18 cellular contexts compared by ENCODE assay signal in the genomic region with DNA sequence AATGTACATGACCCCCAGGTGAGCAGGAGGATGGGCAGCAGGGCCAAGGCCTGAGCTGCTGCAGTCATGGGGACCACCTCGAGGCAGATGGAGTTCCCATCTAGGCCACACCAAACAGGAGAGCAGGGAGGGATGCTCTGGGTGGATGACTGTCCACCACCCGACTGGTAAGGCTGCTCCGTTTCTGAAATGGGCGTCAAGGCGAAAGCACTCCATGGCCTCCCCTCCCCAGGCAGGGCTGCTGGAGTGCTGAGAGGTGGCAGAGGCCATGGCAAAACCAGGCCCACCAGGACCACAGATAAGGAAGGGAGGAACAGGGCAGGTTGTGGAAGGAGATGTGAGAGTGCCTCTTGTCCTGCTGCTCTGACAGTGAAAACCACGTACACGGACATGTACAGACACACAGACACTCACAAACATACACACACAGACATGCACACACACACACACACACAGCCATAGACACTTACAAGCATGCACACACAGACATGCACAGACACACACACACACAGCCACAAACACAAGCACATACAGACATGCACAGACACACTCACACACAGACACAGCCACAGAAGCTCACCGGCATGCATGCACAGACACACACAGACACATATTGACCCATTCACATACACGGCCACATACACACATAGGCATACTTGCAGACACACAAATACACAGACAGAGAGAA.
DNase-seq lines count a peak whose midpoint lies in the region; ATAC-seq, FAIRE-seq and TF ChIP-seq lines count a peak whose summit lies in the region.
"Had no signal": no experiment of that assay in that cellular context is flagged by ENCODE, and none has a peak within 500 bp of the region (broad histone marks: within the 10 kb centered on the region; RNA-seq: fewer than 3 reads in every experiment).

No MANE protein-coding gene starts in this region.

- in situ Hi-C loops in K562 (cut with MboI), result no loop called here

- H4K20me1 ChIP-seq in Karpas-422 (ENCODE audit: insufficient read depth, low read depth, low read length) (no peaks in the 10 kb centered on the region), K562 (replicated peaks; ENCODE audit: control insufficient read depth, insufficient read depth, low read length) (no peaks in the 10 kb centered on the region)

- POLR2A ChIA-PET in K562 (lab: Yijun Ruan, JAX), result interaction anchor here (0.6 to 1.8 kb wide), 5 partner anchors 11 to 72 kb away, joined by 3 to 7 read pairs (median 3); no protein-coding TSS in a partner anchor

- CTCF ChIA-PET in K562 (lab: Yijun Ruan, JAX; ENCODE audit: low intra/inter-chr PET ratio), result no interaction called here

- TF ChIP-seq EP300 in K562 (IDR thresholded peaks at IDR 0.05; ENCODE audit: low read length), result no peak

- TF ChIP-seq CTCF in K562 (IDR thresholded peaks at IDR 0.05 in 2 of 3, conservative IDR thresholded peaks at IDR 0.05 in 1 of 3; ENCODE audit: insufficient read depth in 2 of 3, low read depth in 1 of 3, low read length in 3 of 3) (no peak), lower lobe of right lung (IDR thresholded peaks at IDR 0.05) (no peak), thyroid gland (IDR thresholded peaks at IDR 0.05) (no peak), colonic mucosa (IDR thresholded peaks at IDR 0.05) (no peak), foreskin keratinocyte (conservative IDR thresholded peaks at IDR 0.05) (no peak)

- TF ChIP-seq RAD21 in K562 (CRISPR knock-in tag; conservative IDR thresholded peaks at IDR 0.05 in 1 of 2, IDR thresholded peaks at IDR 0.05 in 1 of 2), result no peak

- H3K9me2 ChIP-seq in Karpas-422 (replicated peaks; ENCODE audit: insufficient read depth, low read length), result no peaks in the 10 kb centered on the region

- H3K27me3 ChIP-seq in Karpas-422 (ENCODE audit: low read length) (no peaks in the 10 kb centered on the region), K562 (ENCODE audit: control insufficient read depth in 2 of 2, insufficient read depth in 2 of 2, low read length in 2 of 2) (no peaks in the 10 kb centered on the region), lower lobe of right lung (ENCODE audit: low read depth) (no peaks in the 10 kb centered on the region), thyroid gland (no peaks in the 10 kb centered on the region), colonic mucosa (no peaks in the 10 kb centered on the region), foreskin keratinocyte (peaks cover 2% of the 10 kb centered on the region)

- H3K79me2 ChIP-seq in Karpas-422 (ENCODE audit: low read length) (no peaks in the 10 kb centered on the region), K562 (ENCODE audit: control insufficient read depth, insufficient read depth, low read length) (peaks cover 7% of the 10 kb centered on the region; the same call in 1 of the 3 replicates)

- intact Hi-C loops in K562 (cut with micrococcal nuclease) (loop anchor here (10.0 kb wide), 1 partner anchor 673 kb away; a partner anchor contains a TSS), lower lobe of right lung (cut with DNase I) (no loop called here), thyroid gland (cut with DNase I) (loop anchor here (10.0 kb wide), 1 partner anchor 103 kb away; a partner anchor contains a TSS), colonic mucosa (cut with DNase I) (no loop called here)

- H3K27ac ChIP-seq in Karpas-422 (ENCODE audit: low read length) (peak overlapping the region; percentile 53; the same call in 1 of the 2 replicates), K562 (ENCODE audit: extremely low read depth, low read depth, low read length) (no peak overlapping the region), lower lobe of right lung (peak overlapping the region; percentile 10), thyroid gland (peak overlapping the region; percentile 67 to 89 (median 88)), colonic mucosa (no peak overlapping the region), foreskin keratinocyte (no peak overlapping the region)
- H3K27ac ChIP-seq: SK-N-MC had no signal

- H3K9me1 ChIP-seq in K562 (ENCODE audit: control insufficient read depth, insufficient read depth, low read length), result no peaks in the 10 kb centered on the region

- H3K36me3 ChIP-seq in Karpas-422 (ENCODE audit: insufficient read depth, low read length) (no peaks in the 10 kb centered on the region), K562 (ENCODE audit: control insufficient read depth, insufficient read depth, low read length) (no peaks in the 10 kb centered on the region), lower lobe of right lung (no peaks in the 10 kb centered on the region), thyroid gland (no peaks in the 10 kb centered on the region), colonic mucosa (no peaks in the 10 kb centered on the region)

- no peak for DNase-seq in Karpas-422
- DNase-seq in K562 (ENCODE audit: extremely low read depth in 1 of 4, low spot score in 3 of 4), result no peak
- no peak for DNase-seq in lower lobe of right lung
- no peak for DNase-seq in thyroid gland
- DNase-seq in colonic mucosa, result no peak
- no peak for DNase-seq in NCI-H2196 (lab: John Stamatoyannopoulos, UW; ENCODE audit: unreplicated experiment)
- DNase-seq in foreskin keratinocyte, result no peak
- DNase-seq: activated CD4-positive, alpha-beta T cell treated with anti-CD3 and anti-CD28 coated beads for 1 hour; activated T-cell treated with anti-CD3 and anti-CD28 coated beads, Interleukin-2, amount 50 U/mL, for 72 hours; cortex of kidney; DND-41; foreskin fibroblast; kidney glomerular epithelial cell; stimulated activated CD4-positive, alpha-beta T cell treated with anti-CD3 and anti-CD28 coated beads, Interleukin-12 subunit alpha, Interleukin-12 subunit beta, amount 100 ng/mL, for 4 hours; T-helper 9 cell had no signal

- no TSS peak for BruUV-seq in K562 (replicated peaks; lab: Mats Ljungman, UMichigan)

- no peak for FAIRE-seq in K562 (lab: Jason Lieb, UNC)

- peak overlapping the region; percentile 46; the same call in 1 of the 2 replicates for H3K4me3 ChIP-seq in Karpas-422 (ENCODE audit: low read length)
- no peak overlapping the region for H3K4me3 ChIP-seq in K562
- H3K4me3 ChIP-seq in lower lobe of right lung, result no peak overlapping the region
- no peak overlapping the region for H3K4me3 ChIP-seq in thyroid gland (replicated peaks in 1 of 3)
- H3K4me3 ChIP-seq in colonic mucosa, result no peak overlapping the region

- H3K9me3 ChIP-seq in Karpas-422 (ENCODE audit: low read length), result no peaks in the 10 kb centered on the region
- no peaks in the 10 kb centered on the region for H3K9me3 ChIP-seq in K562 (replicated peaks; ENCODE audit: control insufficient read depth, insufficient read depth, low read depth, low read length)
- H3K9me3 ChIP-seq in lower lobe of right lung, result no peaks in the 10 kb centered on the region
- no peaks in the 10 kb centered on the region for H3K9me3 ChIP-seq in thyroid gland
- no peaks in the 10 kb centered on the region for H3K9me3 ChIP-seq in colonic mucosa

- no peak for ATAC-seq in K562
- no peak for ATAC-seq in lower lobe of right lung
- ATAC-seq in foreskin keratinocyte, result no peak
- ATAC-seq: activated naive CD4-positive, alpha-beta T cell treated with anti-CD3 and anti-CD28 coated beads, Interleukin-2, amount 50 U/mL, for 72 hours; activated T-cell treated with anti-CD3 and anti-CD28 coated beads, Interleukin-2, amount 50 U/mL, for 72 hours; Panc1 had no signal

- H3K9ac ChIP-seq in Karpas-422 (ENCODE audit: low read length), result 0 out of 2 replicates have a peak overlapping the region, but pooled peaks have one; percentile 18
- H3K9ac ChIP-seq in K562 (ENCODE audit: insufficient read depth in 1 of 2, low read depth in 2 of 2, low read length in 2 of 2), result peak overlapping the region in 1 of 2 experiments; percentile 37; a peak in 1 of 4 replicates
- no peak overlapping the region for H3K9ac ChIP-seq in colonic mucosa (ENCODE audit: low read depth in 2 of 2, low read length in 2 of 2)

- TF ChIP-seq POLR2A in K562 (conservative IDR thresholded peaks at IDR 0.05), result no peak
- no peak for TF ChIP-seq POLR2A in thyroid gland (IDR thresholded peaks at IDR 0.05)

- H2AFZ ChIP-seq in Karpas-422 (ENCODE audit: low read length), result peak overlapping the region; percentile 76; the same call in 1 of the 2 replicates
- H2AFZ ChIP-seq in K562 (ENCODE audit: low read depth, low read length), result peak overlapping the region; percentile 6; the same call in 1 of the 2 replicates

- peak overlapping the region; percentile 68 for H3K4me2 ChIP-seq in Karpas-422 (ENCODE audit: low read depth, low read length, poor library complexity, severe bottlenecking)
- no peak overlapping the region for H3K4me2 ChIP-seq in K562 (ENCODE audit: insufficient read depth, low read length)

- 70% methylated on average over 9 of the region's 9 CpGs for WGBS in K562 (ENCODE audit: insufficient coverage, low coverage, missing lambda C conversion rate)
- WGBS in thyroid gland, 2 donors, result 89 to 95% methylated on average over 8 to 9 of the region's 9 CpGs

- H3K4me1 ChIP-seq in Karpas-422 (ENCODE audit: low read length) (peaks cover 47% of the 10 kb centered on the region), K562 (replicated peaks in 1 of 2; ENCODE audit: control insufficient read depth in 2 of 2, insufficient read depth in 2 of 2, low read length in 2 of 2) (peaks cover 55 to 90% of the 10 kb centered on the region in 2 experiments), lower lobe of right lung (peaks cover 24% of the 10 kb centered on the region), thyroid gland (peaks cover 51 to 54% of the 10 kb centered on the region in 2 donors), colonic mucosa (peaks cover 10% of the 10 kb centered on the region), foreskin keratinocyte (no peaks in the 10 kb centered on the region)

TF ChIP-seq in K562, 482 proteins besides CTCF, POLR2A, EP300 and RAD21 (continues in another document):
- TF ChIP-seq HDAC1 (IDR thresholded peaks at IDR 0.05) (peak in 1 of 2 experiments; percentile 57; a peak in 2 of 4 replicates), HDGF (IDR thresholded peaks at IDR 0.05) (peak; percentile 99)
- TF ChIP-seq, protein P1, sequence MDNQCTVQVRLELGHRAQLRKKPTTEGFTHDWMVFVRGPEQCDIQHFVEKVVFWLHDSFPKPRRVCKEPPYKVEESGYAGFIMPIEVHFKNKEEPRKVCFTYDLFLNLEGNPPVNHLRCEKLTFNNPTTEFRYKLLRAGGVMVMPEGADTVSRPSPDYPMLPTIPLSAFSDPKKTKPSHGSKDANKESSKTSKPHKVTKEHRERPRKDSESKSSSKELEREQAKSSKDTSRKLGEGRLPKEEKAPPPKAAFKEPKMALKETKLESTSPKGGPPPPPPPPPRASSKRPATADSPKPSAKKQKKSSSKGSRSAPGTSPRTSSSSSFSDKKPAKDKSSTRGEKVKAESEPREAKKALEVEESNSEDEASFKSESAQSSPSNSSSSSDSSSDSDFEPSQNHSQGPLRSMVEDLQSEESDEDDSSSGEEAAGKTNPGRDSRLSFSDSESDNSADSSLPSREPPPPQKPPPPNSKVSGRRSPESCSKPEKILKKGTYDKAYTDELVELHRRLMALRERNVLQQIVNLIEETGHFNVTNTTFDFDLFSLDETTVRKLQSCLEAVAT (IDR thresholded peaks at IDR 0.05), result peak in 1 of 2 experiments; percentile 63; a peak in 1 of 4 replicates

Comparison
In these comparisons a context has a peak if more than half of its experiments do, and no peak if none do; other contexts are left out.
1. H3K27ac ChIP-seq: peak in Karpas-422 (single experiment), lower lobe of right lung (single experiment) and thyroid gland (3 of 3); none in K562 (single experiment), colonic mucosa (single experiment) and foreskin keratinocyte (single experiment).
2. intact Hi-C loops: an anchor here in K562 (10.0 kb wide) and thyroid gland (10.0 kb wide); none called in lower lobe of right lung and colonic mucosa.